In genomic region chr5:147332643-147333042, GRCh38 we compare ENCODE assay signal across 18 cellular contexts.
DNase-seq lines count a peak whose midpoint lies in the region; ATAC-seq, FAIRE-seq and TF ChIP-seq lines count a peak whose summit lies in the region.
"Had no signal": no experiment of that assay in that cellular context is flagged by ENCODE, and none has a peak within 500 bp of the region (broad histone marks: within the 10 kb centered on the region; RNA-seq: fewer than 3 reads in every experiment).

No MANE protein-coding gene starts in this region.

- no peak for FAIRE-seq in urothelium cell line (lab: Jason Lieb, UNC)
- FAIRE-seq: endothelial cell of umbilical vein, kidney, TTC549 had no signal

- no peaks in the 10 kb centered on the region for H3K27me3 Mint-ChIP-seq in endodermal cell (ENCODE audit: insufficient read depth)
- H3K27me3 Mint-ChIP-seq: naive B cell had no signal

- no peak overlapping the region for H3K4me3 ChIP-seq in endodermal cell (ENCODE audit: low read length)
- H3K4me3 ChIP-seq: sigmoid colon had no signal

- no peak overlapping the region for H3K27ac Mint-ChIP-seq in endodermal cell
- H3K27ac Mint-ChIP-seq: naive B cell had no signal

- DNase-seq in NCI-H2081 (lab: John Stamatoyannopoulos, UW) (peak; percentile 39 to 73), endodermal cell (no peak), C1 segment of cervical spinal cord (lab: John Stamatoyannopoulos, UW) (no peak), urothelium cell line (ENCODE audit: low spot score) (no peak)
- DNase-seq: activated naive CD4-positive, alpha-beta T cell treated with anti-CD3 and anti-CD28 coated beads, Interleukin-2, amount 50 U/mL, for 16 hours; kidney; naive B cell; NCI-H82; sigmoid colon; stimulated activated naive CD4-positive, alpha-beta T cell treated with Interleukin-2 at 50 U/mL for 16 hours had no signal

- no peaks in the 10 kb centered on the region for H3K27me3 ChIP-seq in endodermal cell (ENCODE audit: control insufficient read depth, insufficient read depth, low read length, poor library complexity, severe bottlenecking)
- H3K27me3 ChIP-seq: sigmoid colon had no signal

- H3K4me1 ChIP-seq in endodermal cell (ENCODE audit: control insufficient read depth, insufficient read depth, low read length), result no peaks in the 10 kb centered on the region
- H3K4me1 ChIP-seq: sigmoid colon had no signal

- 79 to 87% methylated on average over 3 to 4 of the region's 4 CpGs for WGBS in endodermal cell (ENCODE audit: insufficient coverage in 1 of 2, insufficient read length in 1 of 2), 2 experiments

- no peak for TF ChIP-seq CTCF in endodermal cell (conservative IDR thresholded peaks at IDR 0.05)

- no peaks in the 10 kb centered on the region for H3K9me3 ChIP-seq in endodermal cell (ENCODE audit: control insufficient read depth, low read length)
- H3K9me3 ChIP-seq: sigmoid colon had no signal

- H3K9me3 Mint-ChIP-seq in endodermal cell, result no peaks in the 10 kb centered on the region

- H3K36me3 Mint-ChIP-seq in endodermal cell (ENCODE audit: low read depth), result no peaks in the 10 kb centered on the region
- H3K36me3 Mint-ChIP-seq: naive B cell had no signal

- ATAC-seq in GM18511 (IDR thresholded peaks at IDR 0.05; ENCODE audit: unreplicated experiment), result peak; percentile 82
- ATAC-seq in HG03108 (IDR thresholded peaks at IDR 0.05; ENCODE audit: unreplicated experiment), result peak; percentile 64
- ATAC-seq in GM21367 (IDR thresholded peaks at IDR 0.05; ENCODE audit: unreplicated experiment), result no peak
- no peak for ATAC-seq in HG02623 (IDR thresholded peaks at IDR 0.05; ENCODE audit: unreplicated experiment)
- ATAC-seq: Right ventricle myocardium inferior had no signal

- no peak overlapping the region for H3K4me3 Mint-ChIP-seq in endodermal cell
- H3K4me3 Mint-ChIP-seq: naive B cell had no signal

- no peak overlapping the region for H3K9ac ChIP-seq in endodermal cell (ENCODE audit: extremely low read depth, low read length, poor library complexity, severe bottlenecking)
- H3K9ac ChIP-seq: KMS-11 had no signal

- peak overlapping the region; percentile 54 for H3K27ac ChIP-seq in endodermal cell (ENCODE audit: low read depth, low read length)
- H3K27ac ChIP-seq: KMS-11, sigmoid colon had no signal

- H3K4me1 Mint-ChIP-seq in endodermal cell, result no peaks in the 10 kb centered on the region
- H3K4me1 Mint-ChIP-seq: naive B cell had no signal

- no peaks in the 10 kb centered on the region for H3K36me3 ChIP-seq in endodermal cell (ENCODE audit: control insufficient read depth, insufficient read depth, low read length)
- H3K36me3 ChIP-seq: sigmoid colon had no signal

Comparison
In these comparisons a context has a peak if more than half of its experiments do, and no peak if none do; other contexts are left out.
1. ATAC-seq: peak in GM18511 (single experiment) and HG03108 (single experiment); none in GM21367 (single experiment) and HG02623 (single experiment).
2. DNase-seq: peak in NCI-H2081 (2 of 2); none in endodermal cell (single experiment), C1 segment of cervical spinal cord (0 of 14) and urothelium cell line (single experiment).